Comparison of ENCODE assay signal across 1 cellular context in genomic region chr16:80997139-80997798, GRCh38.
TF ChIP-seq lines count a peak whose summit lies in the region.

No MANE protein-coding gene starts in this region.

TF ChIP-seq in HepG2, 621 proteins besides CTCF, POLR2A, EP300 and RAD21 (continued from another document and continues in another):
- no peak for TF ChIP-seq AGO1 (IDR thresholded peaks at IDR 0.05; ENCODE audit: low read depth, low read length, poor library complexity, severe bottlenecking)
- TF ChIP-seq PBX3 (CRISPR knock-in tag; IDR thresholded peaks at IDR 0.05; ENCODE audit: borderline replicate concordance), result no peak
- TF ChIP-seq THRA (CRISPR knock-in tag; IDR thresholded peaks at IDR 0.05; ENCODE audit: borderline replicate concordance), result peak; percentile 72; the same call in 1 of the 2 replicates
- TF ChIP-seq ZNF605 (CRISPR knock-in tag; IDR thresholded peaks at IDR 0.05), result no peak
- TF ChIP-seq HMG20A (CRISPR knock-in tag; IDR thresholded peaks at IDR 0.05; ENCODE audit: borderline replicate concordance), result peak; percentile 23; the same call in 1 of the 2 replicates
- no peak for TF ChIP-seq ZNF44 (CRISPR knock-in tag; IDR thresholded peaks at IDR 0.05)
- no peak for TF ChIP-seq ZSCAN31 (CRISPR knock-in tag; IDR thresholded peaks at IDR 0.05; ENCODE audit: low read depth)
- TF ChIP-seq ZNF121 (CRISPR knock-in tag; IDR thresholded peaks at IDR 0.05), result no peak
- no peak for TF ChIP-seq PRDM4 (CRISPR knock-in tag; IDR thresholded peaks at IDR 0.05; ENCODE audit: borderline replicate concordance)
- no peak for TF ChIP-seq CBX1 (IDR thresholded peaks at IDR 0.05; ENCODE audit: low read depth)
- TF ChIP-seq ZNF646 (CRISPR knock-in tag; IDR thresholded peaks at IDR 0.05), result no peak
- no peak for TF ChIP-seq ZNF788 (CRISPR knock-in tag; IDR thresholded peaks at IDR 0.05; ENCODE audit: borderline replicate concordance)
- no peak for TF ChIP-seq THAP9 (CRISPR knock-in tag; IDR thresholded peaks at IDR 0.05; ENCODE audit: borderline replicate concordance)
- TF ChIP-seq ZNF496 (CRISPR knock-in tag; IDR thresholded peaks at IDR 0.05; ENCODE audit: insufficient replicate concordance), result no peak
- TF ChIP-seq GATAD2A (CRISPR knock-in tag; IDR thresholded peaks at IDR 0.05), result peak; percentile 52
- TF ChIP-seq ISX (CRISPR knock-in tag; conservative IDR thresholded peaks at IDR 0.05), result no peak
- TF ChIP-seq IKZF5 (CRISPR knock-in tag; IDR thresholded peaks at IDR 0.05), result no peak
- TF ChIP-seq TOPORS (CRISPR knock-in tag; IDR thresholded peaks at IDR 0.05), result no peak
- no peak for TF ChIP-seq AKNA (CRISPR knock-in tag; IDR thresholded peaks at IDR 0.05; ENCODE audit: borderline replicate concordance)
- no peak for TF ChIP-seq TBX2 (CRISPR knock-in tag; IDR thresholded peaks at IDR 0.05; ENCODE audit: borderline replicate concordance)
- TF ChIP-seq JDP2 (CRISPR knock-in tag; IDR thresholded peaks at IDR 0.05; ENCODE audit: borderline replicate concordance), result no peak
- TF ChIP-seq KLF9 (CRISPR knock-in tag; IDR thresholded peaks at IDR 0.05; ENCODE audit: low read depth), result no peak
- no peak for TF ChIP-seq ZNF512B (CRISPR knock-in tag; IDR thresholded peaks at IDR 0.05; ENCODE audit: borderline replicate concordance)
- TF ChIP-seq ZNF317 (CRISPR knock-in tag; IDR thresholded peaks at IDR 0.05), result no peak
- no peak for TF ChIP-seq GPBP1L1 (CRISPR knock-in tag; IDR thresholded peaks at IDR 0.05)
- TF ChIP-seq ZNF652 (CRISPR knock-in tag; IDR thresholded peaks at IDR 0.05; ENCODE audit: borderline replicate concordance, low read depth), result no peak
